In genomic region chr7:125670926-125671572, GRCh38 we compare ENCODE assay signal across 8 cellular contexts.
DNase-seq lines count a peak whose midpoint lies in the region; ATAC-seq and TF ChIP-seq lines count a peak whose summit lies in the region.

No MANE protein-coding gene starts in this region.

- peak; percentile 67 for TF ChIP-seq CTCF in epithelial cell of esophagus (IDR thresholded peaks at IDR 0.05; ENCODE audit: insufficient read depth, low read depth, low read length, missing control alignments)

- ATAC-seq in GM18505 (IDR thresholded peaks at IDR 0.05; ENCODE audit: unreplicated experiment) = no peak

- no peak overlapping the region for H3K4me3 ChIP-seq in epithelial cell of esophagus (ENCODE audit: low read length)

- DNase-seq in NCI-H524 (lab: John Stamatoyannopoulos, UW) (peak; percentile 3 to 29), NCI-H524 treated with DMSO at 0.1 percent for 48 hours (lab: John Stamatoyannopoulos, UW) (no peak), NCI-H345 (lab: John Stamatoyannopoulos, UW) (peak; percentile 17), epithelial cell of esophagus (ENCODE audit: low read depth) (peak; percentile 47), stromal cell of bone marrow (ENCODE audit: low read depth) (peak; percentile 9), cortex of kidney (lab: John Stamatoyannopoulos, UW) (no peak)
- DNase-seq in effector CD8-positive, alpha-beta T cell (lab: John Stamatoyannopoulos, UW) = no peak

- TF ChIP-seq POLR2A in GM18505 (IDR thresholded peaks at IDR 0.05; ENCODE audit: borderline replicate concordance, extremely low read depth, insufficient read depth, insufficient read length) = no peak

Comparison
In these comparisons a context has a peak if more than half of its experiments do, and no peak if none do; other contexts are left out.
1. DNase-seq: peak in NCI-H524 (2 of 2), NCI-H345 (single experiment), epithelial cell of esophagus (single experiment) and stromal cell of bone marrow (single experiment); none in NCI-H524 treated with DMSO at 0.1 percent for 48 hours (single experiment), cortex of kidney (single experiment) and effector CD8-positive, alpha-beta T cell (single experiment).